Comparison of ENCODE assay signal across 14 cellular contexts in genomic region chrX:63746715-63747114, GRCh38. TPM values are rescaled to one million over a fixed set of nuclear protein-coding genes. Genes with fewer than 3 reads are reported as not detected.
A peak's percentile ranks its signal among the peaks of the same experiment; 100 is the strongest.
DNase-seq lines count a peak whose midpoint lies in the region; ATAC-seq and TF ChIP-seq lines count a peak whose summit lies in the region.
"Had no signal": no experiment of that assay in that cellular context is flagged by ENCODE, and none has a peak within 500 bp of the region (broad histone marks: within the 10 kb centered on the region; RNA-seq: fewer than 3 reads in every experiment).

No MANE protein-coding gene starts in this region.

- peak overlapping the region; percentile 11 for H3K27ac Mint-ChIP-seq in activated CD4-positive, alpha-beta T cell treated with anti-CD3 and anti-CD28 coated beads, Interleukin-2, amount 10 ng/mL, durations not matched to agents 24 days and 14 days
- H3K27ac Mint-ChIP-seq in activated CD8-positive, alpha-beta T cell treated with anti-CD3 and anti-CD28 coated beads for 36 hours = peak overlapping the region; percentile 47
- H3K27ac Mint-ChIP-seq: dendritic cell treated with granulocyte-macrophage colony-stimulating factor and Interleukin-4, amounts not matched to agents 40 ng/mL and 50 ng/mL, for 4 days; mesothelial cell of epicardium had no signal

- no peaks in the 10 kb centered on the region for H3K27me3 Mint-ChIP-seq in activated CD4-positive, alpha-beta T cell treated with anti-CD3 and anti-CD28 coated beads, Interleukin-2, amount 10 ng/mL, durations not matched to agents 24 days and 14 days
- no peaks in the 10 kb centered on the region for H3K27me3 Mint-ChIP-seq in activated CD8-positive, alpha-beta T cell treated with anti-CD3 and anti-CD28 coated beads for 36 hours
- H3K27me3 Mint-ChIP-seq: dendritic cell treated with granulocyte-macrophage colony-stimulating factor and Interleukin-4, amounts not matched to agents 40 ng/mL and 50 ng/mL, for 4 days had no signal

- no peak for DNase-seq in activated CD4-positive, alpha-beta T cell treated with anti-CD3 and anti-CD28 coated beads, Interleukin-2, amount 10 ng/mL, durations not matched to agents 24 days and 14 days
- DNase-seq in activated CD4-positive, alpha-beta T cell treated with anti-CD3 and anti-CD28 coated beads, Interleukin-2, amount 50 U/mL, for 48 hours = no peak
- no peak for DNase-seq in activated CD8-positive, alpha-beta T cell treated with anti-CD3 and anti-CD28 coated beads for 36 hours
- DNase-seq in lung microvascular endothelial cell (ENCODE audit: low read depth in 2 of 2) (peak; percentile 36 to 57), NCI-H2227 treated with DMSO at 0.1 percent for 48 hours (lab: John Stamatoyannopoulos, UW) (no peak), cerebellum (ENCODE audit: low spot score) (no peak)
- DNase-seq: activated T-cell treated with anti-CD3 and anti-CD28 coated beads, Interleukin-2, amount 50 U/mL, for 4 hours; NCI-H1092; stimulated activated CD4-positive, alpha-beta T cell treated with anti-CD3 and anti-CD28 coated beads, Interleukin-2, amount 100 ng/mL, for 24 hours; thyroid gland had no signal

- no peaks in the 10 kb centered on the region for H3K9me3 Mint-ChIP-seq in activated CD4-positive, alpha-beta T cell treated with anti-CD3 and anti-CD28 coated beads, Interleukin-2, amount 10 ng/mL, durations not matched to agents 24 days and 14 days
- no peaks in the 10 kb centered on the region for H3K9me3 Mint-ChIP-seq in activated CD8-positive, alpha-beta T cell treated with anti-CD3 and anti-CD28 coated beads for 36 hours
- H3K9me3 Mint-ChIP-seq: activated T-cell treated with anti-CD3 and anti-CD28 coated beads, Interleukin-2, amount 50 U/mL, for 4 hours; dendritic cell treated with granulocyte-macrophage colony-stimulating factor and Interleukin-4, amounts not matched to agents 40 ng/mL and 50 ng/mL, for 4 days had no signal

- H3K4me1 Mint-ChIP-seq in activated CD4-positive, alpha-beta T cell treated with anti-CD3 and anti-CD28 coated beads, Interleukin-2, amount 10 ng/mL, durations not matched to agents 24 days and 14 days = peaks cover 37% of the 10 kb centered on the region
- peaks cover 54% of the 10 kb centered on the region for H3K4me1 Mint-ChIP-seq in activated CD8-positive, alpha-beta T cell treated with anti-CD3 and anti-CD28 coated beads for 36 hours (ENCODE audit: low read depth)

- no peak for TF ChIP-seq CTCF in activated CD8-positive, alpha-beta T cell treated with anti-CD3 and anti-CD28 coated beads for 36 hours (IDR thresholded peaks at IDR 0.05)

- ATAC-seq in GM18907 (IDR thresholded peaks at IDR 0.05; ENCODE audit: unreplicated experiment) (peak; percentile 31), HG03520 (IDR thresholded peaks at IDR 0.05; ENCODE audit: unreplicated experiment) (no peak)
- peak; percentile 8 for ATAC-seq in activated CD8-positive, alpha-beta T cell treated with anti-CD3 and anti-CD28 coated beads for 36 hours

- peak overlapping the region; percentile 19 for H3K4me3 Mint-ChIP-seq in activated CD4-positive, alpha-beta T cell treated with anti-CD3 and anti-CD28 coated beads, Interleukin-2, amount 10 ng/mL, durations not matched to agents 24 days and 14 days
- no peak overlapping the region for H3K4me3 Mint-ChIP-seq in activated CD8-positive, alpha-beta T cell treated with anti-CD3 and anti-CD28 coated beads for 36 hours
- H3K4me3 Mint-ChIP-seq: activated T-cell treated with anti-CD3 and anti-CD28 coated beads, Interleukin-2, amount 50 U/mL, for 4 hours; dendritic cell treated with granulocyte-macrophage colony-stimulating factor and Interleukin-4, amounts not matched to agents 40 ng/mL and 50 ng/mL, for 4 days; mesothelial cell of epicardium had no signal

- peaks cover 6% of the 10 kb centered on the region for H3K36me3 Mint-ChIP-seq in activated CD4-positive, alpha-beta T cell treated with anti-CD3 and anti-CD28 coated beads, Interleukin-2, amount 10 ng/mL, durations not matched to agents 24 days and 14 days (ENCODE audit: low read depth)
- peaks cover 2% of the 10 kb centered on the region for H3K36me3 Mint-ChIP-seq in activated CD8-positive, alpha-beta T cell treated with anti-CD3 and anti-CD28 coated beads for 36 hours (ENCODE audit: low read depth)
- H3K36me3 Mint-ChIP-seq: mesothelial cell of epicardium had no signal

- POLR2A ChIA-PET in activated CD8-positive, alpha-beta T cell treated with anti-CD3 and anti-CD28 coated beads for 36 hours (lab: Charles Lee) = interaction anchor here (1.7 kb wide), 1 partner anchor 9 kb away, joined by 9 read pairs; a partner anchor contains a TSS

- intact Hi-C loops in activated CD4-positive, alpha-beta T cell treated with anti-CD3 and anti-CD28 coated beads, Interleukin-2, amount 10 ng/mL, durations not matched to agents 24 days and 14 days (cut with micrococcal nuclease) = loop anchor here (1.0 kb wide), 2 partner anchors 8 to 9 kb away; no protein-coding TSS in a partner anchor
- intact Hi-C loops in activated CD8-positive, alpha-beta T cell treated with anti-CD3 and anti-CD28 coated beads for 36 hours (cut with micrococcal nuclease) = no loop called here

- CTCF ChIA-PET in activated CD8-positive, alpha-beta T cell treated with anti-CD3 and anti-CD28 coated beads for 36 hours (lab: Charles Lee) = interaction anchor here (1.9 kb wide), 1 partner anchor 9 kb away, joined by 4 read pairs; no protein-coding TSS in a partner anchor

RNA-seq across cellular contexts. Expression of gene ARHGEF9, which starts 38.3 kb away (rescaled TPM):
- 16.7 and 18.9 TPM in 2 replicates for total RNA-seq in activated CD4-positive, alpha-beta T cell treated with anti-CD3 and anti-CD28 coated beads, Interleukin-2, amount 10 ng/mL, durations not matched to agents 24 days and 14 days
- total RNA-seq in activated CD8-positive, alpha-beta T cell treated with anti-CD3 and anti-CD28 coated beads for 36 hours = 10 to 100 TPM; 16.5 to 19.4 TPM
- 6.2 and 6.5 TPM in 2 replicates for total RNA-seq in lung microvascular endothelial cell
- total RNA-seq in cerebellum = 55.4 TPM

Comparison
In these comparisons a context has a peak if more than half of its experiments do, and no peak if none do; other contexts are left out.
1. DNase-seq: peak in lung microvascular endothelial cell (2 of 2); none in activated CD4-positive, alpha-beta T cell treated with anti-CD3 and anti-CD28 coated beads, Interleukin-2, amount 10 ng/mL, durations not matched to agents 24 days and 14 days (single experiment), activated CD4-positive, alpha-beta T cell treated with anti-CD3 and anti-CD28 coated beads, Interleukin-2, amount 50 U/mL, for 48 hours (0 of 2), activated CD8-positive, alpha-beta T cell treated with anti-CD3 and anti-CD28 coated beads for 36 hours (single experiment), NCI-H2227 treated with DMSO at 0.1 percent for 48 hours (single experiment) and cerebellum (single experiment).